In genomic region chr2:216081012-216081411, GRCh38 we compare ENCODE assay signal across 8 cellular contexts. TPM values are rescaled to one million over a fixed set of nuclear protein-coding genes. Genes with fewer than 3 reads are reported as not detected.
DNase-seq lines count a peak whose midpoint lies in the region; ATAC-seq and TF ChIP-seq lines count a peak whose summit lies in the region.

No MANE protein-coding gene starts in this region.

- H3K9me3 Mint-ChIP-seq in Caco-2 (ENCODE audit: unreplicated experiment), result no peaks in the 10 kb centered on the region

- H3K9ac ChIP-seq in duodenal mucosa (ENCODE audit: low read depth in 1 of 2, low read length in 2 of 2), result peak overlapping the region; percentile 90 to 98

- H3K4me1 ChIP-seq in Caco-2, result peaks cover 19% of the 10 kb centered on the region
- H3K4me1 ChIP-seq in duodenal mucosa (ENCODE audit: control insufficient read depth in 1 of 2, insufficient read depth in 2 of 2, low read length in 2 of 2), result peaks cover 3 to 23% of the 10 kb centered on the region in 2 donors
- H3K4me1 ChIP-seq in neuron (ENCODE audit: insufficient read depth, low read length), result peaks cover 36% of the 10 kb centered on the region

- peak overlapping the region; percentile 86 for H3K4me3 Mint-ChIP-seq in Caco-2 (ENCODE audit: unreplicated experiment)

- peak overlapping the region; percentile 98 for H3K4me3 ChIP-seq in Caco-2 (ENCODE audit: low read depth, low read length)
- peak overlapping the region; percentile 69 for H3K4me3 ChIP-seq in LNCaP clone FGC (ENCODE audit: low read depth, low read length)
- H3K4me3 ChIP-seq in duodenal mucosa (ENCODE audit: low read depth in 1 of 2, low read length in 2 of 2), result peak overlapping the region; percentile 98 to 99
- H3K4me3 ChIP-seq in neuron (ENCODE audit: low read length), result peak overlapping the region; percentile 82

- no peak for ATAC-seq in HG03354 (IDR thresholded peaks at IDR 0.05; ENCODE audit: poor library complexity, severe bottlenecking, unreplicated experiment)
- ATAC-seq in GM18861 (IDR thresholded peaks at IDR 0.05; ENCODE audit: unreplicated experiment), result no peak

- peak overlapping the region; percentile 79 for H2AFZ ChIP-seq in neuron (ENCODE audit: low read depth, low read length)

- BruUV-seq in Caco-2 (replicated peaks; lab: Mats Ljungman, UMichigan), result TSS peak; percentile 73

- no peaks in the 10 kb centered on the region for H3K36me3 Mint-ChIP-seq in Caco-2 (ENCODE audit: insufficient read depth, unreplicated experiment)

- no peaks in the 10 kb centered on the region for H3K36me3 ChIP-seq in Caco-2 (ENCODE audit: control insufficient read depth, insufficient read depth, low read length)
- H3K36me3 ChIP-seq in duodenal mucosa (ENCODE audit: control insufficient read depth in 1 of 2, insufficient read depth in 2 of 2, low read length in 2 of 2), result no peaks in the 10 kb centered on the region
- no peaks in the 10 kb centered on the region for H3K36me3 ChIP-seq in neuron (ENCODE audit: insufficient read depth, low read length)

- H3K27me3 ChIP-seq in Caco-2 (replicated peaks; ENCODE audit: control insufficient read depth, insufficient read depth, low read length), result no peaks in the 10 kb centered on the region
- no peaks in the 10 kb centered on the region for H3K27me3 ChIP-seq in duodenal mucosa (ENCODE audit: control insufficient read depth in 1 of 2, insufficient read depth in 2 of 2, low read length in 2 of 2)
- H3K27me3 ChIP-seq in neuron (ENCODE audit: insufficient read depth, low read length), result no peaks in the 10 kb centered on the region

- H3K27ac ChIP-seq in duodenal mucosa (ENCODE audit: low read depth, low read length), result no peak overlapping the region

- H3K27ac Mint-ChIP-seq in Caco-2 (ENCODE audit: unreplicated experiment), result peak overlapping the region; percentile 42

- DNase-seq in Caco-2, result no peak
- DNase-seq in LNCaP clone FGC (ENCODE audit: low read depth), result no peak
- DNase-seq in HCEC 1CT, result no peak
- DNase-seq in stimulated activated CD4-positive, alpha-beta T cell treated with anti-CD3 and anti-CD28 coated beads, Interleukin-1b, Interleukin-23, amount 100 ng/mL, for 48 hours, result no peak

- no peak for TF ChIP-seq CTCF in Caco-2 (IDR thresholded peaks at IDR 0.05; ENCODE audit: insufficient read depth in 1 of 2, low read depth in 1 of 2, low read length in 1 of 2, severe bottlenecking in 1 of 2, unreplicated experiment in 1 of 2)
- TF ChIP-seq CTCF in LNCaP clone FGC (IDR thresholded peaks at IDR 0.05; ENCODE audit: control insufficient read depth, extremely low read depth, insufficient read depth), result no peak

- intact Hi-C loops in Caco-2 (cut with micrococcal nuclease; ENCODE audit: unreplicated experiment), result loop anchor here (1.0 kb wide), 1 partner anchor 33 kb away; no protein-coding TSS in a partner anchor

- no peaks in the 10 kb centered on the region for H3K27me3 Mint-ChIP-seq in Caco-2 (ENCODE audit: insufficient read depth, unreplicated experiment)

- POLR2A ChIA-PET in Caco-2 (lab: Charles Lee), result interaction anchor here (1.0 to 1.1 kb wide), 4 partner anchors 23 to 34 kb away, joined by 3 to 4 read pairs (median 4); partner anchors contain the start of gene XRCC5

- H3K9me3 ChIP-seq in Caco-2 (no peaks in the 10 kb centered on the region), duodenal mucosa (ENCODE audit: control insufficient read depth in 1 of 2, low read length in 2 of 2) (no peaks in the 10 kb centered on the region), neuron (ENCODE audit: low read length) (no peaks in the 10 kb centered on the region)

- H3K4me1 Mint-ChIP-seq in Caco-2 (ENCODE audit: low read depth, unreplicated experiment), result peaks cover 10% of the 10 kb centered on the region

- CTCF ChIA-PET in Caco-2 (lab: Charles Lee), result interaction anchor here (0.6 to 1.0 kb wide), 4 partner anchors 17 to 150 kb away, joined by 3 to 5 read pairs (median 3); no protein-coding TSS in a partner anchor

RNA-seq across cellular contexts. Expression of gene PECR, which starts 0.6 kb away (rescaled TPM):
- 29.1 and 42.0 TPM in 2 replicates for total RNA-seq in Caco-2 (2022)

RNA-seq across cellular contexts. Expression of gene TMEM169, which starts 0.7 kb away (rescaled TPM):
- total RNA-seq in Caco-2 (2022), result 1.1 and 1.3 TPM in 2 replicates

RNA-seq across cellular contexts. Expression of gene XRCC5, which starts 28.1 kb away (rescaled TPM):
- total RNA-seq in Caco-2 (2022), result 319 and 333 TPM in 2 replicates
